Comparison of ENCODE assay signal across 17 cellular contexts in the genomic region with DNA sequence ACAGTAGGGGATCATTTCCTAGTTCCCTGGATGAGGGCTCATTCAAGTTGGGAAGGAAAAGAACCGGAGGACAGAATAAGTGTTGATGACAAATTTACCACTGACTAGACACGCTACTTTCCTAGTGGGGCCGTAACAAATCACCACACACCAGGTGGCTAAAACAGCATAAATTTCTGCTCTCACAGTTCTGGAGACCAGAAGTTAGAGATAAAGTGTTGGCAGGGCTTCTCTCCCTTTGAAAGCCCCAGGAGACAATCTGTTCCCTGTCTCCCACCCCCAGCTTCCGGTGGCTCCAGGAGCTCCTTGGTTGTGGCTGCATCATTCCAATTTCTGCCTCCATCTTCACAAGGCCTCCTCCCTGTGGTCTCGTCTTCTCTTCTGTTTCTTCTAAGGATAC.
DNase-seq lines count a peak whose midpoint lies in the region; FAIRE-seq and TF ChIP-seq lines count a peak whose summit lies in the region.
"Had no signal": no experiment of that assay in that cellular context is flagged by ENCODE, and none has a peak within 500 bp of the region (broad histone marks: within the 10 kb centered on the region; RNA-seq: fewer than 3 reads in every experiment).

No MANE protein-coding gene starts in this region.

- no peaks in the 10 kb centered on the region for H3K9me3 Mint-ChIP-seq in endodermal cell
- no peaks in the 10 kb centered on the region for H3K9me3 Mint-ChIP-seq in activated CD4-positive, alpha-beta memory T cell treated with anti-CD3 and anti-CD28 coated beads for 36 hours
- H3K9me3 Mint-ChIP-seq: CD4-positive, alpha-beta memory T cell had no signal

- H3K14ac ChIP-seq in mesenchymal stem cell (ENCODE audit: low read length in 2 of 2) = no peak overlapping the region

- TF ChIP-seq CTCF in endodermal cell (conservative IDR thresholded peaks at IDR 0.05) (no peak), osteoblast (IDR thresholded peaks at IDR 0.05; ENCODE audit: extremely low read depth, low read depth, low read length) (no peak), GM20000 (IDR thresholded peaks at IDR 0.05; ENCODE audit: extremely low read depth, missing control alignments) (no peak)

- FAIRE-seq in H54 (lab: Jason Lieb, UNC) = peak; percentile 6
- FAIRE-seq: A204.1, GM12892, H1 had no signal

- H3K27me3 ChIP-seq in endodermal cell (ENCODE audit: control insufficient read depth, insufficient read depth, low read length, poor library complexity, severe bottlenecking) = peaks cover 32% of the 10 kb centered on the region
- H3K27me3 ChIP-seq in mesenchymal stem cell (ENCODE audit: control insufficient read depth in 1 of 2, insufficient read depth in 1 of 2, low read length in 2 of 2) = peaks cover 0 to 12% of the 10 kb centered on the region in 2 experiments
- peaks cover 4% of the 10 kb centered on the region for H3K27me3 ChIP-seq in osteoblast (ENCODE audit: insufficient read depth, low read length)
- H3K27me3 ChIP-seq: BE2C had no signal

- CTCF ChIA-PET in activated CD4-positive, alpha-beta memory T cell treated with anti-CD3 and anti-CD28 coated beads for 36 hours (lab: Charles Lee) = no interaction called here

- no peak overlapping the region for H2BK5ac ChIP-seq in mesenchymal stem cell (ENCODE audit: low read depth, low read length, poor library complexity, severe bottlenecking)

- peaks cover 5% of the 10 kb centered on the region for H3K4me1 Mint-ChIP-seq in endodermal cell
- no peaks in the 10 kb centered on the region for H3K4me1 Mint-ChIP-seq in activated CD4-positive, alpha-beta memory T cell treated with anti-CD3 and anti-CD28 coated beads for 36 hours (ENCODE audit: low read depth)
- H3K4me1 Mint-ChIP-seq: CD4-positive, alpha-beta memory T cell had no signal

- WGBS in endodermal cell (ENCODE audit: insufficient coverage in 1 of 2, insufficient read length in 1 of 2), 2 experiments = 47 to 92% methylated on average over 2 to 5 of the region's 5 CpGs
- WGBS in mesenchymal stem cell = 48% methylated on average over 3 of the region's 5 CpGs

- no peak overlapping the region for H2BK15ac ChIP-seq in mesenchymal stem cell (ENCODE audit: low read depth, poor library complexity, severe bottlenecking)

- H3K4me3 Mint-ChIP-seq in endodermal cell = no peak overlapping the region
- no peak overlapping the region for H3K4me3 Mint-ChIP-seq in activated CD4-positive, alpha-beta memory T cell treated with anti-CD3 and anti-CD28 coated beads for 36 hours
- H3K4me3 Mint-ChIP-seq: CD4-positive, alpha-beta memory T cell had no signal

- H3K4me3 ChIP-seq in endodermal cell (ENCODE audit: low read length) (no peak overlapping the region), mesenchymal stem cell (ENCODE audit: insufficient read depth in 1 of 2, low read depth in 1 of 2, low read length in 2 of 2) (no peak overlapping the region), osteoblast (ENCODE audit: insufficient read depth, low read length) (no peak overlapping the region)

- H2BK120ac ChIP-seq in mesenchymal stem cell (ENCODE audit: low read depth, low read length) = no peak overlapping the region

- TF ChIP-seq POLR2A in H54 (IDR thresholded peaks at IDR 0.05; ENCODE audit: low read depth, low read length) = no peak

- H3K27ac ChIP-seq in endodermal cell (ENCODE audit: low read depth, low read length) (peak overlapping the region; percentile 34), mesenchymal stem cell (ENCODE audit: low read length, poor library complexity, severe bottlenecking) (peak overlapping the region; percentile 60), osteoblast (ENCODE audit: low read depth, low read length) (no peak overlapping the region)
- H3K27ac ChIP-seq: C4-2B, HL-60 had no signal

- no peak overlapping the region for H3K27ac Mint-ChIP-seq in endodermal cell
- no peak overlapping the region for H3K27ac Mint-ChIP-seq in activated CD4-positive, alpha-beta memory T cell treated with anti-CD3 and anti-CD28 coated beads for 36 hours
- H3K27ac Mint-ChIP-seq: CD4-positive, alpha-beta memory T cell had no signal

- H4K8ac ChIP-seq in mesenchymal stem cell (ENCODE audit: low read length) = no peak overlapping the region

- H3K4me1 ChIP-seq in endodermal cell (ENCODE audit: control insufficient read depth, insufficient read depth, low read length) (no peaks in the 10 kb centered on the region), mesenchymal stem cell (ENCODE audit: control insufficient read depth, insufficient read depth, low read depth, low read length) (no peaks in the 10 kb centered on the region), osteoblast (ENCODE audit: insufficient read depth, low read length) (no peaks in the 10 kb centered on the region)
- H3K4me1 ChIP-seq: BE2C had no signal

- H2AFZ ChIP-seq in mesenchymal stem cell (ENCODE audit: low read depth, low read length) = no peak overlapping the region
- H2AFZ ChIP-seq in osteoblast (ENCODE audit: low read length) = no peak overlapping the region

- H3K36me3 Mint-ChIP-seq in endodermal cell (ENCODE audit: low read depth) = no peaks in the 10 kb centered on the region
- H3K36me3 Mint-ChIP-seq in activated CD4-positive, alpha-beta memory T cell treated with anti-CD3 and anti-CD28 coated beads for 36 hours = no peaks in the 10 kb centered on the region
- H3K36me3 Mint-ChIP-seq: CD4-positive, alpha-beta memory T cell had no signal

- H3K27me3 Mint-ChIP-seq in endodermal cell (ENCODE audit: insufficient read depth) = peaks cover 39% of the 10 kb centered on the region
- peaks cover 1% of the 10 kb centered on the region for H3K27me3 Mint-ChIP-seq in activated CD4-positive, alpha-beta memory T cell treated with anti-CD3 and anti-CD28 coated beads for 36 hours

- intact Hi-C loops in activated CD4-positive, alpha-beta memory T cell treated with anti-CD3 and anti-CD28 coated beads for 36 hours (cut with micrococcal nuclease) = no loop called here

- H3K9ac ChIP-seq in endodermal cell (ENCODE audit: extremely low read depth, low read length, poor library complexity, severe bottlenecking) = no peak overlapping the region
- H3K9ac ChIP-seq in mesenchymal stem cell (ENCODE audit: low read length) = no peak overlapping the region

- DNase-seq in H54 (ENCODE audit: insufficient read length, low spot score) (no peak), endodermal cell (no peak), mesenchymal stem cell (no peak), superior temporal gyrus (ENCODE audit: extremely low spot score) (peak; percentile 20), osteoblast (ENCODE audit: insufficient read length, low spot score, missing footprints) (no peak), GM20000 (ENCODE audit: low spot score) (no peak)
- no peak for DNase-seq in activated CD4-positive, alpha-beta memory T cell treated with anti-CD3 and anti-CD28 coated beads for 36 hours
- DNase-seq: BE2C; CD4-positive, alpha-beta memory T cell; DMS79; GDM1; HCEC 1CT had no signal

- H3K9me3 ChIP-seq in endodermal cell (ENCODE audit: control insufficient read depth, low read length) (no peaks in the 10 kb centered on the region), mesenchymal stem cell (ENCODE audit: control insufficient read depth, low read length) (no peaks in the 10 kb centered on the region), osteoblast (ENCODE audit: low read depth, low read length) (no peaks in the 10 kb centered on the region)
- H3K9me3 ChIP-seq: BE2C had no signal

- H4K20me1 ChIP-seq in osteoblast (ENCODE audit: insufficient read depth, low read length) = no peaks in the 10 kb centered on the region

- H3K4ac ChIP-seq in mesenchymal stem cell (ENCODE audit: low read depth in 1 of 2, low read length in 2 of 2) = no peak overlapping the region

- no peaks in the 10 kb centered on the region for H3K79me2 ChIP-seq in osteoblast (ENCODE audit: insufficient read depth, low read length)

- no peak overlapping the region for H4K91ac ChIP-seq in mesenchymal stem cell (ENCODE audit: low read length)

- H3K23ac ChIP-seq in mesenchymal stem cell (ENCODE audit: low read length in 2 of 2) = no peak overlapping the region

- no peaks in the 10 kb centered on the region for H3K79me1 ChIP-seq in mesenchymal stem cell (replicated peaks; ENCODE audit: low read length, poor library complexity, severe bottlenecking)

- POLR2A ChIA-PET in activated CD4-positive, alpha-beta memory T cell treated with anti-CD3 and anti-CD28 coated beads for 36 hours (lab: Charles Lee) = no interaction called here

- H3K18ac ChIP-seq in mesenchymal stem cell (ENCODE audit: low read depth in 1 of 2, low read length in 2 of 2) = no peak overlapping the region

- no peak overlapping the region for H2AK5ac ChIP-seq in mesenchymal stem cell (ENCODE audit: low read length, severe bottlenecking)

- H3K36me3 ChIP-seq in endodermal cell (ENCODE audit: control insufficient read depth, insufficient read depth, low read length) (no peaks in the 10 kb centered on the region), mesenchymal stem cell (ENCODE audit: control insufficient read depth in 1 of 2, insufficient read depth in 2 of 2, low read depth in 1 of 2, low read length in 2 of 2) (no peaks in the 10 kb centered on the region), osteoblast (ENCODE audit: insufficient read depth, low read length) (no peaks in the 10 kb centered on the region)
- H3K36me3 ChIP-seq: BE2C had no signal

- H3K4me2 ChIP-seq in mesenchymal stem cell (ENCODE audit: low read length, poor library complexity, severe bottlenecking) (no peak overlapping the region), osteoblast (ENCODE audit: insufficient read depth, low read length) (no peak overlapping the region)

- H2BK12ac ChIP-seq in mesenchymal stem cell (ENCODE audit: low read length in 2 of 2) = no peak overlapping the region
